1 cellular context compared by ENCODE assay signal in the genomic region with DNA sequence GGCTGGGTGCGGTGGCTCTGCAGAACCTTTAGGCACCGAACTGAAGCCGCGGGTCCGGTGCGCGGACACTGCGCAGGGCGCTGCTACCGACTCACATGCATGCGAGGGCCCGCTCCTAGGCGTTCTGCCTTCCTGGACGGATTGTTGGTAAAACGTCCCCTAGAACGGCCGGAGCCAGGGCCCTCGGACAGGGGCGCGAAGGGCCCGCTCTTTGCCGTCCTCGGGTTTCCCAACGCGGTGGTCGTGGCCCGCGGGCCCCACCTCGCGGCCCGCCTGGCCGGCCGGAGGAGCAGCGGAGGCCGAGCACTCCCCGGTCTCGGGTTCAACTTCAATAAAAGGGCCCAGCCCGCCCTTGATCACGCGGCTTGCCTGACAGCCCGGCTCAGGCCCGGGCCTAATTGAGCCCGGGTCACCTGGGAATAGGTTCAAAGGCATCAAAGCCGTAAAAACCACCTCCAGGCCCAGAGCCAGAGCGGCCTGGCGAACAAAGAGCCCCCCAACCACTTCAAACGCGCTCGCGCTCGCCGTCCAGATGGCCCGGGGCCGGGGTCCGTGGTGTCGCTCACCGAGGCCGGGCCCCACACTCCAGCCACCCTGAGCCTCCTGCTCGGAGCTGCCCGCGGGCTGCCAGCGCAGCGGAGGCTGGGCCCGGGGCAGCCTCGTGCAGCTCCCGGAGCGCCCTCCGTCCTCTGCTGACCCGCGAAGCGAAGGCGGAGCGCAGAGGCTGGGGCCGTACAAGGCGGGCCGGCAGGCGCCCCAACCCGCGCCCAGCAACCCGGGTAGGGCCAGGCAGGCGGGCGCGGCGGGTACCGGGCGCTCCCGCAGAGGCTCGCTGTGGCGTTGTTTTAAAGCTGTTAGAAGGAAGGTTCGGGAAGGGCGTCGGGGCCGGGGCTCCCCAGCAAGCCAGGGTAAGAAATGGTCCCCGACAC.
TF ChIP-seq lines count a peak whose summit lies in the region.

No MANE protein-coding gene starts in this region.

TF ChIP-seq in H1, 55 proteins besides CTCF, POLR2A, EP300 and RAD21 (continued from another document):
- no peak for TF ChIP-seq KDM4A (IDR thresholded peaks at IDR 0.05; ENCODE audit: low read depth, low read length, severe bottlenecking)
- TF ChIP-seq TAF7 (optimal IDR thresholded peaks at IDR 0.05; ENCODE audit: borderline replicate concordance, low read depth, low read length) = no peak
- peak; percentile 63; the same call in 1 of the 2 replicates for TF ChIP-seq RBBP5 (IDR thresholded peaks at IDR 0.05; ENCODE audit: borderline replicate concordance, low read depth, low read length)
- TF ChIP-seq SIRT6 (IDR thresholded peaks at IDR 0.05; ENCODE audit: low read length) = no peak
- no peak for TF ChIP-seq FOSL1 (IDR thresholded peaks at IDR 0.05; ENCODE audit: insufficient read depth, low read depth, low read length)
- TF ChIP-seq, protein P1, sequence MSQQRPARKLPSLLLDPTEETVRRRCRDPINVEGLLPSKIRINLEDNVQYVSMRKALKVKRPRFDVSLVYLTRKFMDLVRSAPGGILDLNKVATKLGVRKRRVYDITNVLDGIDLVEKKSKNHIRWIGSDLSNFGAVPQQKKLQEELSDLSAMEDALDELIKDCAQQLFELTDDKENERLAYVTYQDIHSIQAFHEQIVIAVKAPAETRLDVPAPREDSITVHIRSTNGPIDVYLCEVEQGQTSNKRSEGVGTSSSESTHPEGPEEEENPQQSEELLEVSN (IDR thresholded peaks at IDR 0.05) = peak; percentile 65
- no peak for TF ChIP-seq CREB1 (IDR thresholded peaks at IDR 0.05)
- TF ChIP-seq EZH2 (IDR thresholded peaks at IDR 0.05; ENCODE audit: low read depth, low read length, severe bottlenecking) = peak; percentile 89
- TF ChIP-seq JUND (IDR thresholded peaks at IDR 0.05; ENCODE audit: low read length) = no peak
- no peak for TF ChIP-seq SP2 (IDR thresholded peaks at IDR 0.05; ENCODE audit: low read length)
- TF ChIP-seq NANOG (IDR thresholded peaks at IDR 0.05; ENCODE audit: insufficient read depth, low read depth, low read length, poor library complexity, severe bottlenecking) = no peak
- TF ChIP-seq JUN (IDR thresholded peaks at IDR 0.05; ENCODE audit: low read depth, low read length) = no peak
- no peak for TF ChIP-seq ZNF274 (IDR thresholded peaks at IDR 0.05; ENCODE audit: borderline replicate concordance, extremely low read depth, low read length)
- TF ChIP-seq RNF2 (IDR thresholded peaks at IDR 0.05; ENCODE audit: borderline replicate concordance, low read depth, low read length, missing control alignments, poor library complexity, severe bottlenecking) = peak; percentile 54
- TF ChIP-seq, protein P2, sequence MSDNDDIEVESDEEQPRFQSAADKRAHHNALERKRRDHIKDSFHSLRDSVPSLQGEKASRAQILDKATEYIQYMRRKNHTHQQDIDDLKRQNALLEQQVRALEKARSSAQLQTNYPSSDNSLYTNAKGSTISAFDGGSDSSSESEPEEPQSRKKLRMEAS (IDR thresholded peaks at IDR 0.05) = peak; percentile 75
- no peak for TF ChIP-seq MAFK (IDR thresholded peaks at IDR 0.05; ENCODE audit: low read depth, low read length)
- no peak for TF ChIP-seq CBX5 (IDR thresholded peaks at IDR 0.05; ENCODE audit: low read depth, low read length)
- no peak for TF ChIP-seq SIX5 (IDR thresholded peaks at IDR 0.05; ENCODE audit: low read depth, low read length)
